Comparison of ENCODE assay signal across 23 cellular contexts in the genomic region with DNA sequence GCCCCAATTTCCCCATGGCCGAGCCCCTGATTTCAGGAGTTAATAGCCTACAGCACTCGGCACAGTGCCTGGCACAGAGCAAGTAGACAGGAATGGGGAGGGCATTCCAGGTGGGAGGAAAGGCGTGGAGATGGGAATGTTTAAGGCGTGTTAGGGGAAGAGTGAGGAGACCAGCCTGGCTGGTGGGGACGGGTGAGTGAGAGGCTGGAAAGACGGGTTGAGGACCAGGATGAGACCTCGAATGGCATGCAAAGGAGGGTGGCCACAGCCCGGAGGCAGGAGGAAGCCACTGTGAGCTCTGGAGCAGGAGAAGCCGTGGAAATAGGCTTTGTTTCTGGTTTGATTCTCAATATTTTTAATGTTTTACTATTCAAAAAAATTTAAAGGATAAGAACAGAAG.
"Had no signal": no experiment of that assay in that cellular context is flagged by ENCODE, and none has a peak within 500 bp of the region (broad histone marks: within the 10 kb centered on the region; RNA-seq: fewer than 3 reads in every experiment).

No MANE protein-coding gene starts in this region.

- H3K36me3 ChIP-seq: right atrium auricular region, thyroid gland, upper lobe of right lung had no signal

- H3K9me3 ChIP-seq: right atrium auricular region, thyroid gland, upper lobe of right lung had no signal

- H3K36me3 Mint-ChIP-seq: activated naive CD4-positive, alpha-beta T cell treated with anti-CD3 and anti-CD28 coated beads, Interleukin-2, amount 50 U/mL, for 24 hours; memory B cell; naive thymus-derived CD4-positive, alpha-beta T cell had no signal

- H3K27me3 ChIP-seq: right atrium auricular region, thyroid gland, upper lobe of right lung had no signal

- H3K4me1 ChIP-seq: right atrium auricular region, upper lobe of right lung had no signal

- ATAC-seq: activated CD8-positive, alpha-beta T cell treated with anti-CD3 and anti-CD28 coated beads for 36 hours; activated naive CD8-positive, alpha-beta T cell treated with anti-CD3 and anti-CD28 coated beads, Interleukin-2, amount 50 U/mL, for 24 hours; activated T-cell treated with anti-CD3 and anti-CD28 coated beads, Interleukin-2, amount 50 U/mL, for 4 hours; naive thymus-derived CD4-positive, alpha-beta T cell; stimulated activated naive CD8-positive, alpha-beta T cell treated with anti-CD3 and anti-CD28 coated beads, Interleukin-15, amount 100 ng/mL, for 72 hours; upper lobe of right lung had no signal

- H3K27me3 Mint-ChIP-seq: activated CD8-positive, alpha-beta T cell treated with anti-CD3 and anti-CD28 coated beads for 36 hours; activated naive CD4-positive, alpha-beta T cell treated with anti-CD3 and anti-CD28 coated beads, Interleukin-2, amount 50 U/mL, for 24 hours; activated naive CD8-positive, alpha-beta T cell treated with anti-CD3 and anti-CD28 coated beads, Interleukin-2, amount 50 U/mL, for 24 hours; stimulated activated naive CD8-positive, alpha-beta T cell treated with anti-CD3 and anti-CD28 coated beads, Interleukin-15, amount 100 ng/mL, for 72 hours had no signal

- H3K27ac Mint-ChIP-seq: activated B cell treated with CpG ODN at 0.5 μM for 24 hours; activated CD8-positive, alpha-beta T cell treated with anti-CD3 and anti-CD28 coated beads for 36 hours; activated naive CD4-positive, alpha-beta T cell treated with anti-CD3 and anti-CD28 coated beads, Interleukin-2, amount 50 U/mL, for 24 hours; activated naive CD8-positive, alpha-beta T cell treated with anti-CD3 and anti-CD28 coated beads, Interleukin-2, amount 50 U/mL, for 24 hours; activated T-helper 2 cell treated with anti-CD3 and anti-CD28 coated beads, Interferon-gamma antibody, Interleukin-2, Interleukin-4, amounts not matched to agents 10 μg/mL and 5 μg/mL and 100 μg/mL, durations not matched to agents 14 hours and 24 hours and 36 hours; dendritic cell treated with granulocyte-macrophage colony-stimulating factor and Interleukin-4, amounts not matched to agents 40 ng/mL and 50 ng/mL, for 4 days; memory B cell; naive thymus-derived CD4-positive, alpha-beta T cell had no signal

- H3K4me3 ChIP-seq: right atrium auricular region, thyroid gland, upper lobe of right lung had no signal

- H3K4me1 Mint-ChIP-seq: activated B cell treated with CpG ODN at 0.5 μM for 24 hours; activated naive CD4-positive, alpha-beta T cell treated with anti-CD3 and anti-CD28 coated beads, Interleukin-2, amount 50 U/mL, for 24 hours; central memory CD8-positive, alpha-beta T cell; memory B cell had no signal

- H3K9me3 Mint-ChIP-seq: activated B cell treated with CpG ODN at 0.5 μM for 24 hours; activated CD8-positive, alpha-beta T cell treated with anti-CD3 and anti-CD28 coated beads for 36 hours; activated naive CD4-positive, alpha-beta T cell treated with anti-CD3 and anti-CD28 coated beads, Interleukin-2, amount 50 U/mL, for 24 hours; activated naive CD8-positive, alpha-beta T cell treated with anti-CD3 and anti-CD28 coated beads, Interleukin-2, amount 50 U/mL, for 24 hours; activated T-cell treated with anti-CD3 and anti-CD28 coated beads, Interleukin-2, amount 50 U/mL, for 4 hours; activated T-helper 2 cell treated with anti-CD3 and anti-CD28 coated beads, Interferon-gamma antibody, Interleukin-2, Interleukin-4, amounts not matched to agents 10 μg/mL and 5 μg/mL and 100 μg/mL, durations not matched to agents 14 hours and 24 hours and 36 hours; central memory CD8-positive, alpha-beta T cell; dendritic cell treated with granulocyte-macrophage colony-stimulating factor and Interleukin-4, amounts not matched to agents 40 ng/mL and 50 ng/mL, for 4 days; memory B cell; neural crest cell; stimulated activated naive CD8-positive, alpha-beta T cell treated with anti-CD3 and anti-CD28 coated beads, Interleukin-15, amount 100 ng/mL, for 72 hours had no signal

- H3K27ac ChIP-seq: right atrium auricular region, thyroid gland, upper lobe of right lung had no signal

- DNase-seq: activated B cell treated with CpG ODN at 0.5 μM for 24 hours; activated CD4-positive, alpha-beta T cell treated with anti-CD3 and anti-CD28 coated beads, Interleukin-2, amount 50 U/mL, for 1 hour; activated CD8-positive, alpha-beta T cell treated with anti-CD3 and anti-CD28 coated beads for 36 hours; activated naive CD8-positive, alpha-beta T cell treated with anti-CD3 and anti-CD28 coated beads, Interleukin-2, amount 50 U/mL, for 24 hours; activated T-cell treated with anti-CD3 and anti-CD28 coated beads, Interleukin-2, amount 50 U/mL, for 4 hours; amygdala; effector CD4-positive, alpha-beta T cell; glutamatergic neuron; midbrain; naive thymus-derived CD4-positive, alpha-beta T cell; occipital lobe; stimulated activated CD4-positive, alpha-beta T cell treated with anti-CD3 and anti-CD28 coated beads, Interleukin-4, amount 100 ng/mL, for 1 hour; stimulated activated naive CD8-positive, alpha-beta T cell treated with anti-CD3 and anti-CD28 coated beads, Interleukin-15, amount 100 ng/mL, for 72 hours; substantia nigra; upper lobe of right lung had no signal

- H3K4me3 Mint-ChIP-seq: activated B cell treated with CpG ODN at 0.5 μM for 24 hours; activated CD8-positive, alpha-beta T cell treated with anti-CD3 and anti-CD28 coated beads for 36 hours; activated naive CD4-positive, alpha-beta T cell treated with anti-CD3 and anti-CD28 coated beads, Interleukin-2, amount 50 U/mL, for 24 hours; activated naive CD8-positive, alpha-beta T cell treated with anti-CD3 and anti-CD28 coated beads, Interleukin-2, amount 50 U/mL, for 24 hours; activated T-cell treated with anti-CD3 and anti-CD28 coated beads, Interleukin-2, amount 50 U/mL, for 4 hours; central memory CD8-positive, alpha-beta T cell; dendritic cell treated with granulocyte-macrophage colony-stimulating factor and Interleukin-4, amounts not matched to agents 40 ng/mL and 50 ng/mL, for 4 days; memory B cell; naive thymus-derived CD4-positive, alpha-beta T cell; neural crest cell; stimulated activated naive CD8-positive, alpha-beta T cell treated with anti-CD3 and anti-CD28 coated beads, Interleukin-15, amount 100 ng/mL, for 72 hours had no signal
